11 cellular contexts compared by ENCODE assay signal in genomic region chr1:230113605-230114241, GRCh38. TPM values are rescaled to one million over a fixed set of nuclear protein-coding genes. Genes with fewer than 3 reads are reported as not detected.
DNase-seq lines count a peak whose midpoint lies in the region; ATAC-seq, FAIRE-seq and TF ChIP-seq lines count a peak whose summit lies in the region.
"Had no signal": no experiment of that assay in that cellular context is flagged by ENCODE, and none has a peak within 500 bp of the region (broad histone marks: within the 10 kb centered on the region; RNA-seq: fewer than 3 reads in every experiment).

No MANE protein-coding gene starts in this region.

- peak overlapping the region in 1 of 7 donors; percentile 15 for H3K27ac Mint-ChIP-seq in CD14-positive monocyte
- H3K27ac Mint-ChIP-seq: IgD-negative memory B cell had no signal

- ATAC-seq in heart right ventricle (peak; percentile 56 to 87 (median 68)), GM21515 (IDR thresholded peaks at IDR 0.05; ENCODE audit: unreplicated experiment) (no peak)

- peak overlapping the region; percentile 21 to 88 (median 86) for H3K27ac ChIP-seq in adrenal gland
- peak overlapping the region in 9 of 10 donors; percentile 39 to 86 (median 65) for H3K27ac ChIP-seq in heart right ventricle
- H3K27ac ChIP-seq in spleen = peak overlapping the region in 5 of 8 donors; percentile 26 to 59 (median 48)
- no peak overlapping the region for H3K27ac ChIP-seq in uterus

- H3K9me3 ChIP-seq in adrenal gland (replicated peaks in 1 of 3) = no peaks in the 10 kb centered on the region
- no peaks in the 10 kb centered on the region for H3K9me3 ChIP-seq in heart right ventricle
- no peaks in the 10 kb centered on the region for H3K9me3 ChIP-seq in spleen
- H3K9me3 ChIP-seq in uterus = no peaks in the 10 kb centered on the region

- peaks cover 0 to 3% (median 0%) of the 10 kb centered on the region in 3 donors for H3K27me3 Mint-ChIP-seq in CD14-positive monocyte (ENCODE audit: low read depth in 3 of 3)
- H3K27me3 Mint-ChIP-seq: IgD-negative memory B cell had no signal

- intact Hi-C loops in adrenal gland (cut with DNase I) = no loop called here
- intact Hi-C loops in heart right ventricle (cut with DNase I) = no loop called here
- intact Hi-C loops in spleen (cut with DNase I; ENCODE audit: low total_unique reads) = no loop called here
- intact Hi-C loops in uterus (cut with DNase I; ENCODE audit: low total_unique reads) = no loop called here
- intact Hi-C loops in CD14-positive monocyte (cut with micrococcal nuclease) = no loop called here

- H3K36me3 ChIP-seq in adrenal gland (replicated peaks in 1 of 2) = no peaks in the 10 kb centered on the region
- H3K36me3 ChIP-seq in heart right ventricle = peaks cover 0 to 28% (median 0%) of the 10 kb centered on the region in 9 donors
- H3K36me3 ChIP-seq in spleen = peaks cover 0 to 25% (median 0%) of the 10 kb centered on the region in 6 donors
- no peaks in the 10 kb centered on the region for H3K36me3 ChIP-seq in uterus

- peaks cover 31 to 39% of the 10 kb centered on the region in 2 donors for H3K36me3 Mint-ChIP-seq in CD14-positive monocyte

- H3K4me1 ChIP-seq in adrenal gland (replicated peaks in 1 of 2) (peaks cover 20 to 36% of the 10 kb centered on the region in 2 donors), heart right ventricle (peaks cover 0 to 48% (median 33%) of the 10 kb centered on the region in 9 donors), spleen (peaks cover 10 to 79% (median 38%) of the 10 kb centered on the region in 6 donors), uterus (no peaks in the 10 kb centered on the region)

- no peak overlapping the region for H3K4me3 Mint-ChIP-seq in CD14-positive monocyte
- H3K4me3 Mint-ChIP-seq: IgD-negative memory B cell had no signal

- H3K4me3 ChIP-seq in adrenal gland (peak overlapping the region in 1 of 4 donors; percentile 8), heart right ventricle (peak overlapping the region in 1 of 10 donors; percentile 23), spleen (no peak overlapping the region), uterus (no peak overlapping the region)

- TF ChIP-seq CTCF in adrenal gland (IDR thresholded peaks at IDR 0.05) (no peak), heart right ventricle (IDR thresholded peaks at IDR 0.05) (no peak), spleen (IDR thresholded peaks at IDR 0.05 in 8 of 11, conservative IDR thresholded peaks at IDR 0.05 in 3 of 11) (no peak), uterus (IDR thresholded peaks at IDR 0.05) (no peak), CD14-positive monocyte (IDR thresholded peaks at IDR 0.05) (no peak)

- H3K9me3 Mint-ChIP-seq in CD14-positive monocyte = no peaks in the 10 kb centered on the region
- H3K9me3 Mint-ChIP-seq: IgD-negative memory B cell had no signal

- peaks cover 31% of the 10 kb centered on the region for H3K4me1 Mint-ChIP-seq in CD14-positive monocyte

- TF ChIP-seq POLR2A in H54 (IDR thresholded peaks at IDR 0.05; ENCODE audit: low read depth, low read length) (no peak), adrenal gland (IDR thresholded peaks at IDR 0.05) (peak in 1 of 2 donors; percentile 43), spleen (IDR thresholded peaks at IDR 0.05) (no peak), uterus (IDR thresholded peaks at IDR 0.05) (no peak), GM12892 (IDR thresholded peaks at IDR 0.05; ENCODE audit: low read depth, low read length) (no peak)

- no peaks in the 10 kb centered on the region for H3K27me3 ChIP-seq in adrenal gland
- H3K27me3 ChIP-seq in heart right ventricle = no peaks in the 10 kb centered on the region
- H3K27me3 ChIP-seq in spleen (replicated peaks in 1 of 7) = no peaks in the 10 kb centered on the region
- no peaks in the 10 kb centered on the region for H3K27me3 ChIP-seq in uterus

- DNase-seq in H54 (ENCODE audit: insufficient read length, low spot score) = peak; percentile 74
- DNase-seq in adrenal gland = peak; percentile 76 to 95 (median 90)
- DNase-seq in heart right ventricle = peak in 1 of 2 donors; percentile 40
- DNase-seq in spleen = no peak
- DNase-seq in uterus = no peak
- no peak for DNase-seq in GM12892 (ENCODE audit: insufficient read length)
- DNase-seq in CD14-positive monocyte (ENCODE audit: low spot score) = no peak
- DNase-seq: activated CD4-positive, CD25-positive, alpha-beta regulatory T cell treated with anti-CD3 and anti-CD28 coated beads, Interleukin-2, amount 50 U/mL, for 72 hours had no signal

- 35 to 57% (median 41%) methylated on average over 17 of the region's 17 CpGs for WGBS in adrenal gland, 4 donors
- WGBS in heart right ventricle, 2 donors = 70 to 75% methylated on average over 17 of the region's 17 CpGs
- 62 to 78% (median 69%) methylated on average over 17 of the region's 17 CpGs for WGBS in spleen, 5 donors

- FAIRE-seq in H54 (lab: Jason Lieb, UNC) (peak; percentile 15), GM12892 (lab: Jason Lieb, UNC) (no peak)
- FAIRE-seq: frontal cortex had no signal

RNA-seq across cellular contexts. Expression of gene GALNT2, which starts 46.7 kb away (rescaled TPM):
- total RNA-seq in adrenal gland (100 to 1,000 TPM in 4 of 8 donors, 10 to 100 TPM in 4; 54.1 to 220 (median 95.5) TPM), heart right ventricle (10 to 100 TPM; 21.3 to 35.1 (median 25.8) TPM), spleen (10 to 100 TPM; 31.0 to 44.8 (median 40.7) TPM), uterus (10 to 100 TPM; 13.6 to 51.6 (median 39.6) TPM)
- polyA plus RNA-seq in adrenal gland (100 to 1,000 TPM in 1 of 3 donors, 10 to 100 TPM in 2; 22.3 to 164 (median 39.1) TPM), heart right ventricle (10 to 100 TPM in 1 of 2 donors, 1 to 10 TPM in 1; 9.7 to 27.5 TPM), spleen (10 to 100 TPM in 2 of 3 donors, 1 to 10 TPM in 1; 7.9 to 13.3 (median 11.4) TPM), CD14-positive monocyte (10 to 100 TPM; 19.6 to 23.4 TPM)
- polyA plus RNA-seq in GM12892 (2012; ENCODE audit: missing spikeins) = 12.8 TPM

Comparison
In these comparisons a context has a peak if more than half of its experiments do, and no peak if none do; other contexts are left out.
1. DNase-seq: peak in H54 (single experiment) and adrenal gland (7 of 7); none in spleen (single experiment), uterus (0 of 2), GM12892 (single experiment) and CD14-positive monocyte (single experiment).
2. H3K27ac ChIP-seq: peak in adrenal gland (5 of 5), heart right ventricle (9 of 10) and spleen (5 of 8); none in uterus (0 of 2).